Comparison of ENCODE assay signal across 8 cellular contexts in genomic region chr4:174423257-174423944, GRCh38.
DNase-seq lines count a peak whose midpoint lies in the region; ATAC-seq and TF ChIP-seq lines count a peak whose summit lies in the region.

No MANE protein-coding gene starts in this region.

- POLR2A ChIA-PET in CD4-positive, alpha-beta T cell (lab: Charles Lee) = no interaction called here

- no peak for TF ChIP-seq CTCF in CD4-positive, alpha-beta T cell (IDR thresholded peaks at IDR 0.05)
- no peak for TF ChIP-seq CTCF in lung (IDR thresholded peaks at IDR 0.05; ENCODE audit: control extremely low read depth, extremely low read depth)

- H3K27ac ChIP-seq in CD4-positive, alpha-beta T cell (ENCODE audit: low read depth, low read length) = no peak overlapping the region
- no peak overlapping the region for H3K27ac ChIP-seq in lung (ENCODE audit: low read depth in 1 of 2, low read length in 1 of 2)

- H3K27me3 Mint-ChIP-seq in CD4-positive, alpha-beta T cell = no peaks in the 10 kb centered on the region
- H3K27me3 Mint-ChIP-seq in activated naive CD8-positive, alpha-beta T cell treated with anti-CD3 and anti-CD28 coated beads, Interleukin-2, amount 50 U/mL, for 24 hours = no peaks in the 10 kb centered on the region

- no peaks in the 10 kb centered on the region for H3K9me3 Mint-ChIP-seq in CD4-positive, alpha-beta T cell
- H3K9me3 Mint-ChIP-seq in activated naive CD8-positive, alpha-beta T cell treated with anti-CD3 and anti-CD28 coated beads, Interleukin-2, amount 50 U/mL, for 24 hours = no peaks in the 10 kb centered on the region

- intact Hi-C loops in CD4-positive, alpha-beta T cell (cut with DNase I, micrococcal nuclease) = no loop called here

- no peak overlapping the region for H3K4me3 ChIP-seq in lung

- H3K36me3 Mint-ChIP-seq in CD4-positive, alpha-beta T cell (ENCODE audit: low read depth) = no peaks in the 10 kb centered on the region
- no peaks in the 10 kb centered on the region for H3K36me3 Mint-ChIP-seq in activated naive CD8-positive, alpha-beta T cell treated with anti-CD3 and anti-CD28 coated beads, Interleukin-2, amount 50 U/mL, for 24 hours (ENCODE audit: low read depth)

- no peak for TF ChIP-seq EP300 in Ishikawa (IDR thresholded peaks at IDR 0.05; ENCODE audit: borderline replicate concordance)

- no peak for TF ChIP-seq RAD21 in Ishikawa (IDR thresholded peaks at IDR 0.05; ENCODE audit: low read depth)

- H3K9me3 ChIP-seq in CD4-positive, alpha-beta T cell (ENCODE audit: control insufficient read depth, low read length) = no peaks in the 10 kb centered on the region
- H3K9me3 ChIP-seq in lung (ENCODE audit: control insufficient read depth in 2 of 2, insufficient read depth in 1 of 2, low read length in 1 of 2) = no peaks in the 10 kb centered on the region

- peak overlapping the region; percentile 25 for H3K4me3 Mint-ChIP-seq in CD4-positive, alpha-beta T cell
- no peak overlapping the region for H3K4me3 Mint-ChIP-seq in activated naive CD8-positive, alpha-beta T cell treated with anti-CD3 and anti-CD28 coated beads, Interleukin-2, amount 50 U/mL, for 24 hours

- 15 to 18% methylated on average over 6 of the region's 6 CpGs for WGBS in lung, 2 donors

- H3K36me3 ChIP-seq in lung (ENCODE audit: control insufficient read depth in 2 of 2, insufficient read depth in 2 of 2, low read length in 2 of 2) = no peaks in the 10 kb centered on the region

- H3K27ac Mint-ChIP-seq in CD4-positive, alpha-beta T cell = no peak overlapping the region
- H3K27ac Mint-ChIP-seq in activated naive CD8-positive, alpha-beta T cell treated with anti-CD3 and anti-CD28 coated beads, Interleukin-2, amount 50 U/mL, for 24 hours = no peak overlapping the region

- H3K4me1 Mint-ChIP-seq in CD4-positive, alpha-beta T cell (ENCODE audit: low read depth) = peaks cover 20% of the 10 kb centered on the region
- peaks cover 25% of the 10 kb centered on the region for H3K4me1 Mint-ChIP-seq in activated naive CD8-positive, alpha-beta T cell treated with anti-CD3 and anti-CD28 coated beads, Interleukin-2, amount 50 U/mL, for 24 hours

- peak in 1 of 10 experiments; percentile 4 for DNase-seq in CD4-positive, alpha-beta T cell
- no peak for DNase-seq in activated naive CD8-positive, alpha-beta T cell treated with anti-CD3 and anti-CD28 coated beads, Interleukin-2, amount 50 U/mL, for 24 hours
- DNase-seq in lung (ENCODE audit: low spot score) (no peak), NCI-H1105 (lab: John Stamatoyannopoulos, UW) (no peak)
- DNase-seq in stimulated activated CD8-positive, alpha-beta memory T cell treated with anti-CD3 and anti-CD28 coated beads, Interleukin-4, amount 100 ng/mL, for 48 hours = no peak

- no peaks in the 10 kb centered on the region for H3K27me3 ChIP-seq in CD4-positive, alpha-beta T cell (ENCODE audit: control insufficient read depth, insufficient read depth, low read length)
- no peaks in the 10 kb centered on the region for H3K27me3 ChIP-seq in lung (ENCODE audit: control insufficient read depth, insufficient read depth)

- CTCF ChIA-PET in CD4-positive, alpha-beta T cell (lab: Charles Lee) = no interaction called here

- H3K4me1 ChIP-seq in lung (ENCODE audit: control insufficient read depth in 2 of 2, insufficient read depth in 2 of 2, low read length in 2 of 2) = peaks cover 0 to 5% of the 10 kb centered on the region in 2 donors

- ATAC-seq in CD4-positive, alpha-beta T cell (ENCODE audit: poor library complexity) = no peak
- peak; percentile 65 for ATAC-seq in GM21381 (IDR thresholded peaks at IDR 0.05; ENCODE audit: unreplicated experiment)
- peak; percentile 83 for ATAC-seq in activated naive CD8-positive, alpha-beta T cell treated with anti-CD3 and anti-CD28 coated beads, Interleukin-2, amount 50 U/mL, for 24 hours
- ATAC-seq in lung (ENCODE audit: insufficient read depth, low FRiP score) = peak; percentile 34
- ATAC-seq in GM19455 (IDR thresholded peaks at IDR 0.05; ENCODE audit: unreplicated experiment) = no peak

TF ChIP-seq in Ishikawa, 13 proteins besides CTCF, POLR2A, EP300 and RAD21:
- TF ChIP-seq NFIC (IDR thresholded peaks at IDR 0.05) = peak; percentile 62
- TF ChIP-seq USF1 (IDR thresholded peaks at IDR 0.05) = peak; percentile 36; the same call in 1 of the 2 replicates
- no peak for TF ChIP-seq MAX (IDR thresholded peaks at IDR 0.05)
- no peak for TF ChIP-seq REST (IDR thresholded peaks at IDR 0.05; ENCODE audit: low read depth)

Comparison
In these comparisons a context has a peak if more than half of its experiments do, and no peak if none do; other contexts are left out.
1. ATAC-seq: peak in GM21381 (single experiment), activated naive CD8-positive, alpha-beta T cell treated with anti-CD3 and anti-CD28 coated beads, Interleukin-2, amount 50 U/mL, for 24 hours (single experiment) and lung (single experiment); none in CD4-positive, alpha-beta T cell (single experiment) and GM19455 (single experiment).